In genomic region chr3:146166450-146167222, GRCh38 we compare ENCODE assay signal across 11 cellular contexts. TPM values are rescaled to one million over a fixed set of nuclear protein-coding genes. Genes with fewer than 3 reads are reported as not detected.
DNase-seq lines count a peak whose midpoint lies in the region; ATAC-seq and TF ChIP-seq lines count a peak whose summit lies in the region.
"Had no signal": no experiment of that assay in that cellular context is flagged by ENCODE, and none has a peak within 500 bp of the region (broad histone marks: within the 10 kb centered on the region; RNA-seq: fewer than 3 reads in every experiment).

No MANE protein-coding gene starts in this region.

- H3K36me3 ChIP-seq in osteoblast (ENCODE audit: insufficient read depth, low read length), result no peaks in the 10 kb centered on the region

- no peaks in the 10 kb centered on the region for H4K20me1 ChIP-seq in osteoblast (ENCODE audit: insufficient read depth, low read length)

- peaks cover 13% of the 10 kb centered on the region for H3K79me2 ChIP-seq in osteoblast (ENCODE audit: insufficient read depth, low read length)

- H3K4me3 ChIP-seq in fibroblast of pulmonary artery (replicated peaks; ENCODE audit: low read depth, low read length), result no peak overlapping the region
- no peak overlapping the region for H3K4me3 ChIP-seq in osteoblast (ENCODE audit: insufficient read depth, low read length)

- peak overlapping the region; percentile 91 for H3K4me2 ChIP-seq in osteoblast (ENCODE audit: insufficient read depth, low read length)

- no peak for ATAC-seq in activated naive CD4-positive, alpha-beta T cell treated with anti-CD3 and anti-CD28 coated beads, Interleukin-2, amount 50 U/mL, for 72 hours
- no peak for ATAC-seq in GM18867 (IDR thresholded peaks at IDR 0.05; ENCODE audit: unreplicated experiment)

- peaks cover 0 to 4% of the 10 kb centered on the region in 2 donors for H3K9me3 Mint-ChIP-seq in activated naive CD4-positive, alpha-beta T cell treated with anti-CD3 and anti-CD28 coated beads, Interleukin-2, amount 50 U/mL, for 72 hours

- H3K27me3 ChIP-seq in osteoblast (ENCODE audit: insufficient read depth, low read length), result no peaks in the 10 kb centered on the region

- H3K36me3 Mint-ChIP-seq in activated naive CD4-positive, alpha-beta T cell treated with anti-CD3 and anti-CD28 coated beads, Interleukin-2, amount 50 U/mL, for 72 hours, result peaks cover 0 to 6% of the 10 kb centered on the region in 2 donors
- H3K36me3 Mint-ChIP-seq: CD4-positive, alpha-beta memory T cell had no signal

- peaks cover 59% of the 10 kb centered on the region for H3K4me1 ChIP-seq in osteoblast (ENCODE audit: insufficient read depth, low read length)

- DNase-seq in Caki2 (ENCODE audit: low read depth) (peak; percentile 96), RPMI7951 (ENCODE audit: low read depth) (peak; percentile 98), fibroblast of pulmonary artery (ENCODE audit: low read depth) (peak; percentile 83), osteoblast (ENCODE audit: insufficient read length, low spot score, missing footprints) (no peak), cortex of kidney (lab: John Stamatoyannopoulos, UW) (no peak), NCI-H187 treated with DMSO at 0.1 percent for 48 hours (lab: John Stamatoyannopoulos, UW) (no peak)
- DNase-seq in activated naive CD4-positive, alpha-beta T cell treated with anti-CD3 and anti-CD28 coated beads, Interleukin-2, amount 50 U/mL, for 72 hours (ENCODE audit: low spot score in 2 of 2), result no peak
- DNase-seq: CD4-positive, alpha-beta memory T cell; NCI-H1417 treated with DMSO at 0.1 percent for 48 hours; SHP77 treated with DMSO at 0.1 percent for 48 hours had no signal

- in situ Hi-C loops in Caki2 (cut with HindIII; ENCODE audit: low pct_unique_long_range_greater_than_20kb, low sequenced_read_pairs), result no loop called here

- H3K27ac Mint-ChIP-seq in activated naive CD4-positive, alpha-beta T cell treated with anti-CD3 and anti-CD28 coated beads, Interleukin-2, amount 50 U/mL, for 72 hours, result no peak overlapping the region
- H3K27ac Mint-ChIP-seq: CD4-positive, alpha-beta memory T cell had no signal

- H3K27ac ChIP-seq in osteoblast (ENCODE audit: low read depth, low read length), result peak overlapping the region; percentile 96

- no peaks in the 10 kb centered on the region for H3K9me3 ChIP-seq in osteoblast (ENCODE audit: low read depth, low read length)

- no peak overlapping the region for H2AFZ ChIP-seq in osteoblast (ENCODE audit: low read length)

- no peak for TF ChIP-seq CTCF in fibroblast of pulmonary artery (IDR thresholded peaks at IDR 0.05; ENCODE audit: low read length, missing control alignments)
- TF ChIP-seq CTCF in osteoblast (IDR thresholded peaks at IDR 0.05; ENCODE audit: extremely low read depth, low read depth, low read length), result no peak

RNA-seq across cellular contexts. Expression of gene PLOD2, which starts 5.7 kb away (rescaled TPM):
- 119 and 120 TPM in 2 replicates for total RNA-seq in Caki2 (2014; rRNA removed; shearing (Covaris generic); ENCODE audit: low replicate concordance)
- 171 and 221 TPM in 2 replicates for total RNA-seq in RPMI7951 (2014; rRNA removed; shearing (Covaris generic))
- total RNA-seq in osteoblast, result 282 and 345 TPM in 2 replicates
- total RNA-seq in activated naive CD4-positive, alpha-beta T cell treated with anti-CD3 and anti-CD28 coated beads, Interleukin-2, amount 50 U/mL, for 72 hours, result 1 to 10 TPM in 1 of 2 donors, not detected in 1; 4.6 TPM
- total RNA-seq: CD4-positive, alpha-beta memory T cell had no signal

Comparison
In these comparisons a context has a peak if more than half of its experiments do, and no peak if none do; other contexts are left out.
1. DNase-seq: peak in Caki2 (single experiment), RPMI7951 (single experiment) and fibroblast of pulmonary artery (single experiment); none in osteoblast (single experiment), cortex of kidney (single experiment), activated naive CD4-positive, alpha-beta T cell treated with anti-CD3 and anti-CD28 coated beads, Interleukin-2, amount 50 U/mL, for 72 hours (0 of 2) and NCI-H187 treated with DMSO at 0.1 percent for 48 hours (single experiment).
2. RNA of gene PLOD2, which starts 5.7 kb away (total RNA-seq): 282 to 345 TPM in osteoblast, 171 to 221 TPM in RPMI7951 and 119 to 120 TPM in Caki2; 4.6 TPM in activated naive CD4-positive, alpha-beta T cell treated with anti-CD3 and anti-CD28 coated beads, Interleukin-2, amount 50 U/mL, for 72 hours; every median in the first group is over 10 times any median in the second.